Comparison of ENCODE assay signal across 11 cellular contexts in the genomic region with DNA sequence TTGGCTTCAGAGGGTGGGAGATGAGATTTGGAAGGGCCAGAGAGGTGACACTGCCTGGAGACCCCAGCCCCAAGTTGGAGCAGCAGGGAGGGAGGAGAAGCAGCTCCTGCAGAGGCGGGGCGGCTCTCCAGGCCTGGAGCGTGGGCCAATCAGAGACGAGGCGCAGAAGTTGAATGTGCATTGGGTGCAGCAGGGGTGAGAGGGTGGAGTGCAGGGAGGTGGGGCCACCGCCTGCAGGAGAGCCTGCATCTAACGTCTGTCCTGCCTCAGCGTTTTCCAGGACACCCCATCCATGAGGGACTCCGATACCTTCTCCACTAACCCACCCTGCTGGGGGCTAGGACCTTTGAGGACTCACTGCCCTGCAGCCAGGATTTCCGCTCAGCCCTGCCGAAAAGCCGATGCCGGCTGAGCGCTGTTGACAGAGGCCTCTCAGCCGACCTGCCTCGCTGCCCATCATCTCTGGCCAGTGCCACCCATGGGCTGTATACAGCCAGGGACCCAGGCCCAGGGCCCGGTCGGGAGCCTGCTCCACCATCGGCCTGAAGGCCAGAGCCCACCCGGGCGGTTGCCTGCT.
A peak's percentile ranks its signal among the peaks of the same experiment; 100 is the strongest.
DNase-seq lines count a peak whose midpoint lies in the region; ATAC-seq and TF ChIP-seq lines count a peak whose summit lies in the region.
"Had no signal": no experiment of that assay in that cellular context is flagged by ENCODE, and none has a peak within 500 bp of the region (broad histone marks: within the 10 kb centered on the region; RNA-seq: fewer than 3 reads in every experiment).

No MANE protein-coding gene starts in this region.

- H3K4me1 Mint-ChIP-seq in natural killer cell (peaks cover 5 to 9% of the 10 kb centered on the region in 2 donors), activated B cell treated with CpG ODN at 0.5 μM for 24 hours (peaks cover 4% of the 10 kb centered on the region)
- H3K4me1 Mint-ChIP-seq in natural killer cell treated with Interleukin-12 subunit alpha and Interleukin-12 subunit beta and Interleukin-15 and Interleukin-18, amount 100 ng/mL, for 72 hours (ENCODE audit: low read depth in 2 of 2) = peaks cover 4 to 6% of the 10 kb centered on the region in 2 donors

- H3K4me3 Mint-ChIP-seq in natural killer cell = peak overlapping the region; percentile 3
- H3K4me3 Mint-ChIP-seq in natural killer cell treated with Interleukin-12 subunit alpha and Interleukin-12 subunit beta and Interleukin-15 and Interleukin-18, amount 100 ng/mL, for 72 hours = no peak overlapping the region
- H3K4me3 Mint-ChIP-seq in activated B cell treated with CpG ODN at 0.5 μM for 24 hours = peak overlapping the region; percentile 65

- no peak for TF ChIP-seq CTCF in natural killer cell (IDR thresholded peaks at IDR 0.05)
- TF ChIP-seq CTCF in activated B cell treated with CpG ODN at 0.5 μM for 24 hours (IDR thresholded peaks at IDR 0.05) = no peak
- TF ChIP-seq CTCF in thoracic aorta (IDR thresholded peaks at IDR 0.05) = no peak

- peak overlapping the region; percentile 2 for H3K4me3 ChIP-seq in thoracic aorta
- H3K4me3 ChIP-seq: gastroesophageal sphincter, HAP-1 had no signal

- H3K9me3 ChIP-seq in thoracic aorta = no peaks in the 10 kb centered on the region
- H3K9me3 ChIP-seq: gastroesophageal sphincter, HAP-1 had no signal

- H3K36me3 ChIP-seq in thoracic aorta = no peaks in the 10 kb centered on the region
- H3K36me3 ChIP-seq: gastroesophageal sphincter, HAP-1 had no signal

- CTCF ChIA-PET in activated B cell treated with CpG ODN at 0.5 μM for 24 hours (lab: Charles Lee) = no interaction called here

- H3K27ac Mint-ChIP-seq in natural killer cell = no peak overlapping the region
- H3K27ac Mint-ChIP-seq in natural killer cell treated with Interleukin-12 subunit alpha and Interleukin-12 subunit beta and Interleukin-15 and Interleukin-18, amount 100 ng/mL, for 72 hours = no peak overlapping the region
- no peak overlapping the region for H3K27ac Mint-ChIP-seq in activated B cell treated with CpG ODN at 0.5 μM for 24 hours

- H3K36me3 Mint-ChIP-seq in natural killer cell = no peaks in the 10 kb centered on the region
- no peaks in the 10 kb centered on the region for H3K36me3 Mint-ChIP-seq in natural killer cell treated with Interleukin-12 subunit alpha and Interleukin-12 subunit beta and Interleukin-15 and Interleukin-18, amount 100 ng/mL, for 72 hours
- H3K36me3 Mint-ChIP-seq in activated B cell treated with CpG ODN at 0.5 μM for 24 hours (ENCODE audit: low read depth) = no peaks in the 10 kb centered on the region

- DNase-seq in natural killer cell (no peak), activated B cell treated with CpG ODN at 0.5 μM for 24 hours (no peak), iPS-NIHi7 (ENCODE audit: extremely low spot score) (peak; percentile 91), thoracic aorta (ENCODE audit: low spot score) (no peak), putamen (ENCODE audit: low spot score) (no peak)
- no peak for DNase-seq in natural killer cell treated with Interleukin-12 subunit alpha and Interleukin-12 subunit beta and Interleukin-15 and Interleukin-18, amount 100 ng/mL, for 72 hours (ENCODE audit: low spot score)
- DNase-seq in NK-92 treated with Interleukin-12 subunit alpha and Interleukin-12 subunit beta, amount 100 ng/mL, for 24 hours (lab: John Stamatoyannopoulos, UW) = no peak
- DNase-seq: activated CD4-positive, alpha-beta T cell treated with anti-CD3 and anti-CD28 coated beads, Interleukin-2, amount 50 U/mL, for 1 hour had no signal

- no peaks in the 10 kb centered on the region for H3K4me1 ChIP-seq in thoracic aorta (ENCODE audit: control insufficient read depth in 1 of 2, low read depth in 2 of 2)
- H3K4me1 ChIP-seq: HAP-1 had no signal

- no peak for ATAC-seq in natural killer cell
- ATAC-seq in natural killer cell treated with Interleukin-12 subunit alpha and Interleukin-12 subunit beta and Interleukin-15 and Interleukin-18, amount 100 ng/mL, for 72 hours = no peak
- ATAC-seq in activated B cell treated with CpG ODN at 0.5 μM for 24 hours (ENCODE audit: low read depth) = no peak
- no peak for ATAC-seq in thoracic aorta (ENCODE audit: insufficient number of reproducible peaks, low FRiP score, low read depth)
- no peak for ATAC-seq in HG03457 (IDR thresholded peaks at IDR 0.05; ENCODE audit: unreplicated experiment)
- ATAC-seq: gastroesophageal sphincter had no signal

- no peaks in the 10 kb centered on the region for H3K27me3 ChIP-seq in thoracic aorta (replicated peaks; ENCODE audit: insufficient read depth)

- POLR2A ChIA-PET in activated B cell treated with CpG ODN at 0.5 μM for 24 hours (lab: Charles Lee) = no interaction called here

- H3K9me3 Mint-ChIP-seq in natural killer cell = no peaks in the 10 kb centered on the region
- no peaks in the 10 kb centered on the region for H3K9me3 Mint-ChIP-seq in natural killer cell treated with Interleukin-12 subunit alpha and Interleukin-12 subunit beta and Interleukin-15 and Interleukin-18, amount 100 ng/mL, for 72 hours
- no peaks in the 10 kb centered on the region for H3K9me3 Mint-ChIP-seq in activated B cell treated with CpG ODN at 0.5 μM for 24 hours

- intact Hi-C loops in natural killer cell (cut with micrococcal nuclease) = no loop called here
- intact Hi-C loops in activated B cell treated with CpG ODN at 0.5 μM for 24 hours (cut with micrococcal nuclease) = no loop called here

- H3K27ac ChIP-seq in thoracic aorta = no peak overlapping the region
- H3K27ac ChIP-seq: gastroesophageal sphincter had no signal

- H3K27me3 Mint-ChIP-seq in natural killer cell (ENCODE audit: low read depth in 2 of 2) (peaks cover 13 to 20% of the 10 kb centered on the region in 2 donors), activated B cell treated with CpG ODN at 0.5 μM for 24 hours (peaks cover 48% of the 10 kb centered on the region)
- H3K27me3 Mint-ChIP-seq in natural killer cell treated with Interleukin-12 subunit alpha and Interleukin-12 subunit beta and Interleukin-15 and Interleukin-18, amount 100 ng/mL, for 72 hours = peaks cover 10 to 20% of the 10 kb centered on the region in 2 donors
